Comparison of ENCODE assay signal across 1 cellular context in genomic region chr5:163915481-163915961, GRCh38.
A peak's percentile ranks its signal among the peaks of the same experiment; 100 is the strongest.
TF ChIP-seq lines count a peak whose summit lies in the region.

No MANE protein-coding gene starts in this region.

TF ChIP-seq in HepG2, 621 proteins besides CTCF, POLR2A, EP300 and RAD21 (continued from another document):
- TF ChIP-seq ZNF281 (CRISPR knock-in tag; IDR thresholded peaks at IDR 0.05; ENCODE audit: borderline replicate concordance): peak; percentile 19; the same call in 1 of the 2 replicates
- 0 out of 2 replicates have a peak, but pooled peaks have one; percentile 19 for TF ChIP-seq SALL1 (CRISPR knock-in tag; IDR thresholded peaks at IDR 0.05)
- TF ChIP-seq HINFP (CRISPR knock-in tag; IDR thresholded peaks at IDR 0.05; ENCODE audit: low read depth): peak; percentile 87; the same call in 1 of the 2 replicates
- peak; percentile 16; the same call in 1 of the 2 replicates for TF ChIP-seq ARID5B (CRISPR knock-in tag; IDR thresholded peaks at IDR 0.05)
- TF ChIP-seq SIX4 (CRISPR knock-in tag; IDR thresholded peaks at IDR 0.05): peak; percentile 94
- no peak for TF ChIP-seq FOSL1 (CRISPR knock-in tag; IDR thresholded peaks at IDR 0.05; ENCODE audit: borderline replicate concordance)
- no peak for TF ChIP-seq ZNF784 (CRISPR knock-in tag; IDR thresholded peaks at IDR 0.05; ENCODE audit: borderline replicate concordance)
- no peak for TF ChIP-seq ZNF468 (CRISPR knock-in tag; IDR thresholded peaks at IDR 0.05)
- TF ChIP-seq ZBTB26 (CRISPR knock-in tag; IDR thresholded peaks at IDR 0.05; ENCODE audit: borderline replicate concordance): peak; percentile 58; the same call in 1 of the 2 replicates
- TF ChIP-seq ZMAT5 (CRISPR knock-in tag; IDR thresholded peaks at IDR 0.05; ENCODE audit: borderline replicate concordance, low read depth): no peak
- TF ChIP-seq ZFYVE20 (CRISPR knock-in tag; IDR thresholded peaks at IDR 0.05; ENCODE audit: borderline replicate concordance, low read depth): no peak
- no peak for TF ChIP-seq ZKSCAN1 (IDR thresholded peaks at IDR 0.05; ENCODE audit: low read length)
